In genomic region chr10:99827906-99828305, GRCh38 we compare ENCODE assay signal across 28 cellular contexts. TPM values are rescaled to one million over a fixed set of nuclear protein-coding genes. Genes with fewer than 3 reads are reported as not detected.
DNase-seq lines count a peak whose midpoint lies in the region; ATAC-seq and TF ChIP-seq lines count a peak whose summit lies in the region.
"Had no signal": no experiment of that assay in that cellular context is flagged by ENCODE, and none has a peak within 500 bp of the region (broad histone marks: within the 10 kb centered on the region; RNA-seq: fewer than 3 reads in every experiment).

No MANE protein-coding gene starts in this region.

- H3K36me3 Mint-ChIP-seq in activated CD4-positive, alpha-beta memory T cell treated with anti-CD3 and anti-CD28 coated beads, Interleukin-2, amount 10 ng/mL, durations not matched to agents 7 days and 5 days (ENCODE audit: low read depth) = peaks cover 18% of the 10 kb centered on the region
- H3K36me3 Mint-ChIP-seq in activated CD4-positive, alpha-beta memory T cell treated with anti-CD3 and anti-CD28 coated beads for 36 hours = peaks cover 3% of the 10 kb centered on the region
- peaks cover 10% of the 10 kb centered on the region for H3K36me3 Mint-ChIP-seq in nephron progenitor cell (ENCODE audit: low read depth)

- H3K4me3 Mint-ChIP-seq in activated CD4-positive, alpha-beta memory T cell treated with anti-CD3 and anti-CD28 coated beads, Interleukin-2, amount 10 ng/mL, durations not matched to agents 7 days and 5 days = no peak overlapping the region
- no peak overlapping the region for H3K4me3 Mint-ChIP-seq in activated CD4-positive, alpha-beta memory T cell treated with anti-CD3 and anti-CD28 coated beads for 36 hours
- no peak overlapping the region for H3K4me3 Mint-ChIP-seq in nephron progenitor cell
- H3K4me3 Mint-ChIP-seq: activated CD4-positive, alpha-beta T cell treated with anti-CD3 and anti-CD28 coated beads for 36 hours; activated naive CD8-positive, alpha-beta T cell; central memory CD8-positive, alpha-beta T cell had no signal

- peaks cover 22% of the 10 kb centered on the region for H3K9me3 Mint-ChIP-seq in activated CD4-positive, alpha-beta memory T cell treated with anti-CD3 and anti-CD28 coated beads, Interleukin-2, amount 10 ng/mL, durations not matched to agents 7 days and 5 days
- peaks cover 9% of the 10 kb centered on the region for H3K9me3 Mint-ChIP-seq in activated CD4-positive, alpha-beta memory T cell treated with anti-CD3 and anti-CD28 coated beads for 36 hours
- peaks cover 20% of the 10 kb centered on the region for H3K9me3 Mint-ChIP-seq in nephron progenitor cell

- H3K36me3 ChIP-seq in fibroblast of lung (ENCODE audit: control insufficient read depth, insufficient read depth, low read length) (no peaks in the 10 kb centered on the region), mucosa of descending colon (ENCODE audit: low read depth) (no peaks in the 10 kb centered on the region)
- H3K36me3 ChIP-seq: ascending aorta, esophagus squamous epithelium had no signal

- CTCF ChIA-PET in activated CD4-positive, alpha-beta memory T cell treated with anti-CD3 and anti-CD28 coated beads, Interleukin-2, amount 10 ng/mL, durations not matched to agents 7 days and 5 days (lab: Charles Lee) = interaction anchor here (0.6 to 2.3 kb wide), 3 partner anchors 18 to 413 kb away, joined by 4 to 17 read pairs (median 5); partner anchors contain the start of genes COX15 and CUTC
- CTCF ChIA-PET in activated CD4-positive, alpha-beta memory T cell treated with anti-CD3 and anti-CD28 coated beads for 36 hours (lab: Charles Lee) = interaction anchor here (0.8 to 2.8 kb wide), 2 partner anchors 17 to 218 kb away, joined by 4 to 12 read pairs; no protein-coding TSS in a partner anchor

- no peak overlapping the region for H3K4me3 ChIP-seq in fibroblast of lung (replicated peaks in 1 of 4; ENCODE audit: control extremely low read depth in 1 of 4, insufficient read depth in 1 of 4, low read depth in 3 of 4, low read length in 4 of 4)
- H3K4me3 ChIP-seq in mucosa of descending colon = no peak overlapping the region
- H3K4me3 ChIP-seq: ascending aorta, esophagus squamous epithelium, stomach had no signal

- H3K79me2 ChIP-seq in fibroblast of lung (ENCODE audit: control insufficient read depth, insufficient read depth, low read length) = no peaks in the 10 kb centered on the region

- DNase-seq in activated CD4-positive, alpha-beta memory T cell treated with anti-CD3 and anti-CD28 coated beads, Interleukin-2, amount 10 ng/mL, durations not matched to agents 7 days and 5 days = no peak
- DNase-seq in activated CD4-positive, alpha-beta memory T cell treated with anti-CD3 and anti-CD28 coated beads for 36 hours = no peak
- DNase-seq in amniotic stem cell (lab: John Stamatoyannopoulos, UW) = peak; percentile 23
- DNase-seq in fibroblast of lung (ENCODE audit: low read depth in 2 of 2) = peak; percentile 32 to 71
- DNase-seq in nephron progenitor cell = no peak
- no peak for DNase-seq in SW480 (ENCODE audit: low spot score)
- DNase-seq in mucosa of descending colon = no peak
- no peak for DNase-seq in GM03348 (ENCODE audit: low spot score)
- DNase-seq: activated CD4-positive, alpha-beta T cell treated with anti-CD3 and anti-CD28 coated beads for 36 hours; activated effector memory CD4-positive, alpha-beta T cell treated with anti-CD3 and anti-CD28 coated beads, Interleukin-2, amount 50 U/mL, for 16 hours; activated T-cell treated with anti-CD3 and anti-CD28 coated beads, Interleukin-2, amount 50 U/mL, for 1 hour; esophagus squamous epithelium; kidney; left ventricle myocardium superior; NCI-H1048; NCI-H1694; NCI-H446 treated with DMSO at 0.1 percent for 48 hours; NCI-H774; SIG-M5; small intestine; stimulated activated CD8-positive, alpha-beta memory T cell treated with anti-CD3 and anti-CD28 coated beads, Interleukin-4, amount 100 ng/mL, for 48 hours; stomach; SW 1271; T-helper 9 cell had no signal

- no peaks in the 10 kb centered on the region for H3K27me3 ChIP-seq in fibroblast of lung (ENCODE audit: control insufficient read depth, insufficient read depth, low read length)
- H3K27me3 ChIP-seq: ascending aorta, esophagus squamous epithelium, stomach had no signal

- no peak overlapping the region for H2AFZ ChIP-seq in fibroblast of lung (ENCODE audit: low read length)

- H3K4me1 Mint-ChIP-seq in activated CD4-positive, alpha-beta memory T cell treated with anti-CD3 and anti-CD28 coated beads, Interleukin-2, amount 10 ng/mL, durations not matched to agents 7 days and 5 days = peaks cover 28% of the 10 kb centered on the region
- H3K4me1 Mint-ChIP-seq in activated CD4-positive, alpha-beta memory T cell treated with anti-CD3 and anti-CD28 coated beads for 36 hours (ENCODE audit: low read depth) = peaks cover 11% of the 10 kb centered on the region
- H3K4me1 Mint-ChIP-seq in nephron progenitor cell = no peaks in the 10 kb centered on the region

- H4K20me1 ChIP-seq in fibroblast of lung (ENCODE audit: control insufficient read depth, extremely low read depth, insufficient read depth, low read length) = no peaks in the 10 kb centered on the region

- no peak overlapping the region for H3K4me2 ChIP-seq in fibroblast of lung (ENCODE audit: extremely low read depth, insufficient read depth, low read length)

- no peak overlapping the region for H3K27ac ChIP-seq in fibroblast of lung (ENCODE audit: insufficient read depth, low read length)
- H3K27ac ChIP-seq: 22Rv1, ascending aorta, esophagus squamous epithelium, stomach had no signal

- H3K9me3 ChIP-seq in fibroblast of lung (ENCODE audit: control insufficient read depth, insufficient read depth, low read depth, low read length) (no peaks in the 10 kb centered on the region), mucosa of descending colon (no peaks in the 10 kb centered on the region)
- H3K9me3 ChIP-seq: ascending aorta, esophagus squamous epithelium, stomach had no signal

- TF ChIP-seq CTCF in fibroblast of lung (conservative IDR thresholded peaks at IDR 0.05 in 1 of 2, IDR thresholded peaks at IDR 0.05 in 1 of 2; ENCODE audit: low read depth in 1 of 2, low read length in 2 of 2) = no peak
- no peak for TF ChIP-seq CTCF in nephron progenitor cell (IDR thresholded peaks at IDR 0.05)
- no peak for TF ChIP-seq CTCF in mucosa of descending colon (IDR thresholded peaks at IDR 0.05)

- H3K27ac Mint-ChIP-seq in activated CD4-positive, alpha-beta memory T cell treated with anti-CD3 and anti-CD28 coated beads, Interleukin-2, amount 10 ng/mL, durations not matched to agents 7 days and 5 days = peak overlapping the region; percentile 81
- H3K27ac Mint-ChIP-seq in activated CD4-positive, alpha-beta memory T cell treated with anti-CD3 and anti-CD28 coated beads for 36 hours = no peak overlapping the region
- H3K27ac Mint-ChIP-seq in nephron progenitor cell = peak overlapping the region; percentile 75
- H3K27ac Mint-ChIP-seq: activated CD4-positive, alpha-beta T cell treated with anti-CD3 and anti-CD28 coated beads for 36 hours; activated naive CD8-positive, alpha-beta T cell had no signal

- no peak for ATAC-seq in mucosa of descending colon
- ATAC-seq: activated CD4-positive, alpha-beta T cell treated with anti-CD3 and anti-CD28 coated beads for 36 hours; left ventricle myocardium superior had no signal

- no peak overlapping the region for H3K9ac ChIP-seq in fibroblast of lung (ENCODE audit: insufficient read depth, low read length)

- intact Hi-C loops in activated CD4-positive, alpha-beta memory T cell treated with anti-CD3 and anti-CD28 coated beads for 36 hours (cut with micrococcal nuclease) = no loop called here
- intact Hi-C loops in mucosa of descending colon (cut with DNase I, micrococcal nuclease) = no loop called here

- no peaks in the 10 kb centered on the region for H3K27me3 Mint-ChIP-seq in activated CD4-positive, alpha-beta memory T cell treated with anti-CD3 and anti-CD28 coated beads, Interleukin-2, amount 10 ng/mL, durations not matched to agents 7 days and 5 days
- H3K27me3 Mint-ChIP-seq in activated CD4-positive, alpha-beta memory T cell treated with anti-CD3 and anti-CD28 coated beads for 36 hours = no peaks in the 10 kb centered on the region
- H3K27me3 Mint-ChIP-seq in nephron progenitor cell (ENCODE audit: low read depth, poor library complexity) = peaks cover 13% of the 10 kb centered on the region
- H3K27me3 Mint-ChIP-seq: activated CD4-positive, alpha-beta T cell treated with anti-CD3 and anti-CD28 coated beads for 36 hours; activated naive CD8-positive, alpha-beta T cell; central memory CD8-positive, alpha-beta T cell had no signal

- POLR2A ChIA-PET in activated CD4-positive, alpha-beta memory T cell treated with anti-CD3 and anti-CD28 coated beads, Interleukin-2, amount 10 ng/mL, durations not matched to agents 7 days and 5 days (lab: Charles Lee) = interaction anchor here (0.9 to 3.1 kb wide), 2 partner anchors 14 to 96 kb away, joined by 3 to 14 read pairs; partner anchors contain the start of genes COX15 and CUTC
- POLR2A ChIA-PET in activated CD4-positive, alpha-beta memory T cell treated with anti-CD3 and anti-CD28 coated beads for 36 hours (lab: Charles Lee) = no interaction called here

- H3K4me1 ChIP-seq in fibroblast of lung (ENCODE audit: control insufficient read depth, extremely low read depth, insufficient read depth, low read length) = no peaks in the 10 kb centered on the region
- no peaks in the 10 kb centered on the region for H3K4me1 ChIP-seq in mucosa of descending colon (ENCODE audit: low read depth)
- H3K4me1 ChIP-seq: ascending aorta, esophagus squamous epithelium, stomach had no signal

RNA-seq across cellular contexts. Expression of gene ABCC2, which starts 45.5 kb away (rescaled TPM):
- under 1 TPM; 0.73 to 0.95 TPM for total RNA-seq in activated CD4-positive, alpha-beta memory T cell treated with anti-CD3 and anti-CD28 coated beads, Interleukin-2, amount 10 ng/mL, durations not matched to agents 7 days and 5 days
- total RNA-seq in activated CD4-positive, alpha-beta memory T cell treated with anti-CD3 and anti-CD28 coated beads for 36 hours = under 1 TPM; 0.57 to 0.82 TPM
- total RNA-seq in fibroblast of lung = 0.26 and 0.66 TPM in 2 replicates
- polyA plus RNA-seq in fibroblast of lung = 0.17 and 0.21 TPM in 2 replicates
- 0.14 and 0.40 TPM in 2 replicates for polyA plus RNA-seq in fibroblast of lung (2012)
- 0.22 TPM in 1 of 2 replicates, not detected in the other for polyA minus RNA-seq in fibroblast of lung (ENCODE audit: low replicate concordance)
- total RNA-seq in mucosa of descending colon = 1 to 10 TPM in 2 of 3 donors, under 1 TPM in 1; 0.69 to 1.6 (median 1.6) TPM

Comparison
In these comparisons a context has a peak if more than half of its experiments do, and no peak if none do; other contexts are left out.
1. DNase-seq: peak in amniotic stem cell (single experiment) and fibroblast of lung (2 of 2); none in activated CD4-positive, alpha-beta memory T cell treated with anti-CD3 and anti-CD28 coated beads, Interleukin-2, amount 10 ng/mL, durations not matched to agents 7 days and 5 days (single experiment), activated CD4-positive, alpha-beta memory T cell treated with anti-CD3 and anti-CD28 coated beads for 36 hours (single experiment), nephron progenitor cell (single experiment), SW480 (single experiment), mucosa of descending colon (0 of 3) and GM03348 (single experiment).